In genomic region chr11:61544466-61544865, GRCh38 we compare ENCODE assay signal across 22 cellular contexts. TPM values are rescaled to one million over a fixed set of nuclear protein-coding genes. Genes with fewer than 3 reads are reported as not detected.
"Had no signal": no experiment of that assay in that cellular context is flagged by ENCODE, and none has a peak within 500 bp of the region (broad histone marks: within the 10 kb centered on the region; RNA-seq: fewer than 3 reads in every experiment).

No MANE protein-coding gene starts in this region.

- DNase-seq: activated CD4-positive, alpha-beta memory T cell treated with anti-CD3 and anti-CD28 coated beads, Interleukin-2, amount 10 ng/mL, durations not matched to agents 7 days and 5 days; activated CD4-positive, alpha-beta T cell treated with anti-CD3 and anti-CD28 coated beads, Interleukin-2, amount 10 ng/mL, durations not matched to agents 7 days and 5 days; activated CD4-positive, CD25-positive, alpha-beta regulatory T cell; activated gamma-delta T cell; activated naive CD4-positive, alpha-beta T cell treated with anti-CD3 and anti-CD28 coated beads for 36 hours; activated T-cell treated with anti-CD3 and anti-CD28 coated beads for 4 hours; activated T-cell treated with anti-CD3 and anti-CD28 coated beads, Interleukin-2, amount 50 U/mL, for 48 hours; amygdala; Kasumi-1; NCI-H1092; NCI-H1417; NCI-H1930; NCI-H2171; NCI-H2227 treated with DMSO at 0.1 percent for 48 hours; NCI-H524 treated with DMSO at 0.1 percent for 48 hours; NCI-H82; SHP77 treated with DMSO at 0.1 percent for 48 hours; T-helper 17 cell; T-helper 9 cell had no signal

- ATAC-seq: activated T-helper 17 cell treated with anti-CD3 and anti-CD28 coated beads, Interleukin-2, amount 50 U/mL, for 72 hours; T-helper 17 cell had no signal

RNA-seq across cellular contexts. Expression of gene LRRC10B, which starts 35.9 kb away (rescaled TPM):
- total RNA-seq: activated CD4-positive, alpha-beta T cell treated with anti-CD3 and anti-CD28 coated beads, Interleukin-2, amount 10 ng/mL, durations not matched to agents 7 days and 5 days; activated CD8-positive, alpha-beta memory T cell treated with anti-CD3 and anti-CD28 coated beads for 36 hours; activated naive CD4-positive, alpha-beta T cell treated with anti-CD3 and anti-CD28 coated beads for 36 hours; activated T-helper 17 cell treated with anti-CD3 and anti-CD28 coated beads, Interleukin-2, amount 50 U/mL, for 72 hours; SK-MEL-5; T-helper 17 cell had no signal

RNA-seq across cellular contexts. Expression of gene SYT7, which starts 36.4 kb away (rescaled TPM):
- total RNA-seq: activated CD4-positive, alpha-beta memory T cell treated with anti-CD3 and anti-CD28 coated beads, Interleukin-2, amount 10 ng/mL, durations not matched to agents 7 days and 5 days; activated CD4-positive, alpha-beta T cell treated with anti-CD3 and anti-CD28 coated beads, Interleukin-2, amount 10 ng/mL, durations not matched to agents 7 days and 5 days; activated naive CD4-positive, alpha-beta T cell treated with anti-CD3 and anti-CD28 coated beads for 36 hours; T-helper 17 cell had no signal
